ENCODE assay signal across 10 cellular contexts in genomic region chr4:118282692-118283091, GRCh38.
DNase-seq lines count a peak whose midpoint lies in the region; ATAC-seq and TF ChIP-seq lines count a peak whose summit lies in the region.
"Had no signal": no experiment of that assay in that cellular context is flagged by ENCODE, and none has a peak within 500 bp of the region (broad histone marks: within the 10 kb centered on the region; RNA-seq: fewer than 3 reads in every experiment).

No MANE protein-coding gene starts in this region.

- peaks cover 14% of the 10 kb centered on the region for H3K27me3 Mint-ChIP-seq in GM23338 (ENCODE audit: insufficient read depth, low read depth, poor library complexity)
- no peaks in the 10 kb centered on the region; the same call in 1 of the 2 replicates for H3K27me3 Mint-ChIP-seq in H9 (ENCODE audit: low read depth)

- H3K79me1 ChIP-seq in H9 (ENCODE audit: insufficient read depth, low read depth, low read length, poor library complexity, severe bottlenecking) = no peaks in the 10 kb centered on the region

- peaks cover 38% of the 10 kb centered on the region for H3K36me3 Mint-ChIP-seq in GM23338 (ENCODE audit: low read depth)
- H3K36me3 Mint-ChIP-seq in H9 (ENCODE audit: insufficient read depth in 1 of 3, low read depth in 3 of 3) = peaks cover 11 to 32% (median 21%) of the 10 kb centered on the region in 3 experiments

- H3K79me2 ChIP-seq in GM23338 (replicated peaks; ENCODE audit: insufficient read depth) (peaks cover 15% of the 10 kb centered on the region), H9 (ENCODE audit: insufficient read depth, low read length) (peaks cover 5% of the 10 kb centered on the region; the same call in 1 of the 2 replicates)

- H2BK120ac ChIP-seq in H9 (ENCODE audit: low read depth, low read length, poor library complexity, severe bottlenecking) = no peak overlapping the region

- H3K9ac ChIP-seq in H9 (ENCODE audit: extremely low read depth, insufficient read length, low read length) = no peak overlapping the region

- H4K20me1 ChIP-seq in GM23338 (replicated peaks; ENCODE audit: insufficient read depth) (peaks cover 5% of the 10 kb centered on the region; the same call in 1 of the 2 replicates), H9 (ENCODE audit: control insufficient read depth, insufficient read depth, insufficient read length) (no peaks in the 10 kb centered on the region)

- no peak overlapping the region for H2BK20ac ChIP-seq in H9 (ENCODE audit: low read depth, low read length, poor library complexity, severe bottlenecking)

- no peak overlapping the region for H2AK5ac ChIP-seq in H9 (ENCODE audit: insufficient read length, low read length)

- H4K8ac ChIP-seq in H9 (replicated peaks; ENCODE audit: insufficient read length, low read depth, low read length) = no peak overlapping the region

- peak; percentile 77 for DNase-seq in AG10803 (ENCODE audit: low read depth)
- no peak for DNase-seq in GM23338 (ENCODE audit: low spot score)
- peak; percentile 41 for DNase-seq in RWPE1 (ENCODE audit: low spot score)
- DNase-seq in fibroblast of mammary gland (ENCODE audit: low read depth) = peak; percentile 88
- no peak for DNase-seq in NCI-H2107 treated with DMSO at 0.1 percent for 48 hours (lab: John Stamatoyannopoulos, UW; ENCODE audit: unreplicated experiment)
- DNase-seq in H9 = no peak
- DNase-seq: testis had no signal

- H3T11ph ChIP-seq in H9 (ENCODE audit: low read length) = no peak overlapping the region

- H3K4me1 ChIP-seq in GM23338 (ENCODE audit: insufficient read depth) (peaks cover 20% of the 10 kb centered on the region), H9 (ENCODE audit: insufficient read depth, low read length) (no peaks in the 10 kb centered on the region)

- no peak overlapping the region for H3K18ac ChIP-seq in H9 (ENCODE audit: insufficient read length, low read depth, low read length)

- TF ChIP-seq CTCF in AG10803 (conservative IDR thresholded peaks at IDR 0.05; ENCODE audit: low read length) = no peak
- no peak for TF ChIP-seq CTCF in GM23338 (conservative IDR thresholded peaks at IDR 0.05; ENCODE audit: low read depth in 2 of 2)
- no peak for TF ChIP-seq CTCF in RWPE1 (conservative IDR thresholded peaks at IDR 0.05; ENCODE audit: low read depth)
- no peak for TF ChIP-seq CTCF in fibroblast of mammary gland (conservative IDR thresholded peaks at IDR 0.05; ENCODE audit: control insufficient read depth, insufficient read depth, low read depth, low read length)
- TF ChIP-seq CTCF in H9 (conservative IDR thresholded peaks at IDR 0.05) = no peak

- H2BK15ac ChIP-seq in H9 (ENCODE audit: low read depth, low read length) = no peak overlapping the region

- H2BK5ac ChIP-seq in H9 (ENCODE audit: insufficient read length, low read length) = no peak overlapping the region

- H3K4me3 Mint-ChIP-seq in GM23338 (no peak overlapping the region), H9 (no peak overlapping the region)

- no peak overlapping the region for H3K56ac ChIP-seq in H9 (ENCODE audit: insufficient read length, low read depth, low read length)

- H2BK12ac ChIP-seq in H9 (ENCODE audit: insufficient read length, low read depth, low read length) = no peak overlapping the region

- H3K27me3 ChIP-seq in GM23338 (ENCODE audit: insufficient read depth) (no peaks in the 10 kb centered on the region), H9 (ENCODE audit: insufficient read depth, low read length) (no peaks in the 10 kb centered on the region)
- H3K27me3 ChIP-seq: testis had no signal

- WGBS in H9 (ENCODE audit: extremely low coverage, insufficient read length, low lambda C conversion rate) = no CpG with 5 or more reads among the region's 4 CpGs

- CTCF ChIA-PET in RWPE1 (lab: Yijun Ruan, JAX) = no interaction called here

- H3K4me3 ChIP-seq in AG10803 (ENCODE audit: low read length) (no peak overlapping the region), GM23338 (no peak overlapping the region), fibroblast of mammary gland (ENCODE audit: control insufficient read depth, low read depth, low read length) (no peak overlapping the region)
- H3K4me3 ChIP-seq: skin epidermis, testis had no signal

- H3K36me3 ChIP-seq in GM23338 (ENCODE audit: insufficient read depth) = peaks cover 15% of the 10 kb centered on the region; the same call in 1 of the 2 replicates

- H3K9me3 Mint-ChIP-seq in GM23338 = peaks cover 3% of the 10 kb centered on the region; the same call in 2 of the 3 replicates
- peaks cover 0 to 2% of the 10 kb centered on the region in 2 experiments; a peak in 1 of 5 replicates for H3K9me3 Mint-ChIP-seq in H9

- peaks cover 23% of the 10 kb centered on the region for H3F3A ChIP-seq in GM23338 (replicated peaks; ENCODE audit: low read depth)

- H4K5ac ChIP-seq in H9 (ENCODE audit: insufficient read length, low read depth, low read length) = no peak overlapping the region

- H3K4me1 Mint-ChIP-seq in GM23338 (peaks cover 15% of the 10 kb centered on the region), H9 (peaks cover 16 to 27% of the 10 kb centered on the region in 2 experiments)

- H3K9me3 ChIP-seq in H9 (ENCODE audit: control insufficient read depth, low read depth, low read length) = no peaks in the 10 kb centered on the region
- H3K9me3 ChIP-seq: testis had no signal

- H3K23ac ChIP-seq in H9 (ENCODE audit: insufficient read length, low read depth, low read length) = no peak overlapping the region

- no peak overlapping the region for H3K4me2 ChIP-seq in GM23338
- no peak overlapping the region for H3K4me2 ChIP-seq in H9 (ENCODE audit: insufficient read depth, insufficient read length, low read length)

- no peaks in the 10 kb centered on the region for H3K9me2 ChIP-seq in GM23338 (ENCODE audit: insufficient read depth)

- H2AFZ ChIP-seq in GM23338 = no peak overlapping the region
- H2AFZ ChIP-seq in H9 (ENCODE audit: low read length) = no peak overlapping the region

- no peak overlapping the region for H3K14ac ChIP-seq in H9 (ENCODE audit: insufficient read depth, low read length)

- H3K27ac Mint-ChIP-seq in GM23338 (peak overlapping the region; percentile 25; the same call in 1 of the 2 replicates), H9 (peak overlapping the region in 1 of 3 experiments; percentile 0; a peak in 2 of 7 replicates)

- POLR2A ChIA-PET in RWPE1 (lab: Yijun Ruan, JAX; ENCODE audit: low non-redundant PET) = no interaction called here

- H3K27ac ChIP-seq in GM23338 (ENCODE audit: low read depth) (peak overlapping the region; percentile 68), RWPE1 (no peak overlapping the region), H9 (ENCODE audit: insufficient read length, low read depth, low read length) (no peak overlapping the region)
- H3K27ac ChIP-seq: testis had no signal

- H3K23me2 ChIP-seq in H9 (ENCODE audit: insufficient read length, low read depth, low read length, poor library complexity, severe bottlenecking) = peaks cover 7% of the 10 kb centered on the region

- H4K91ac ChIP-seq in H9 (ENCODE audit: insufficient read length, low read depth, low read length) = no peak overlapping the region

- ATAC-seq in GM23338 = no peak; the same call in 2 of the 3 replicates
- no peak for ATAC-seq in HG02642 (IDR thresholded peaks at IDR 0.05; ENCODE audit: poor library complexity, unreplicated experiment)
- ATAC-seq in HG02973 (IDR thresholded peaks at IDR 0.05; ENCODE audit: unreplicated experiment) = no peak

- H3K4ac ChIP-seq in H9 (ENCODE audit: low read depth, low read length) = no peak overlapping the region

TF ChIP-seq in GM23338, 12 proteins besides CTCF, POLR2A, EP300 and RAD21 (continues in another document):
- no peak for TF ChIP-seq EZH2 (IDR thresholded peaks at IDR 0.05; ENCODE audit: low read depth, unreplicated experiment)
- TF ChIP-seq NANOG (IDR thresholded peaks at IDR 0.05; ENCODE audit: borderline replicate concordance) = no peak
- no peak for TF ChIP-seq JUNB (IDR thresholded peaks at IDR 0.05; ENCODE audit: unreplicated experiment)
- no peak for TF ChIP-seq CREB1 (CRISPR knock-in tag; IDR thresholded peaks at IDR 0.05; ENCODE audit: low read depth)
- TF ChIP-seq POLR2AphosphoS5 (IDR thresholded peaks at IDR 0.05; ENCODE audit: low read depth) = no peak; the same call in 1 of the 2 replicates
- TF ChIP-seq ZNF331 (CRISPR knock-in tag; IDR thresholded peaks at IDR 0.05; ENCODE audit: low read depth) = no peak
- no peak for TF ChIP-seq ZNF114 (CRISPR knock-in tag; IDR thresholded peaks at IDR 0.05)
- TF ChIP-seq STAT1 (IDR thresholded peaks at IDR 0.05; ENCODE audit: unreplicated experiment) = no peak
- no peak for TF ChIP-seq ETS1 (IDR thresholded peaks at IDR 0.05)

Comparison
In these comparisons a context has a peak if more than half of its experiments do, and no peak if none do; other contexts are left out.
1. DNase-seq: peak in AG10803 (single experiment), RWPE1 (single experiment) and fibroblast of mammary gland (single experiment); none in GM23338 (single experiment), NCI-H2107 treated with DMSO at 0.1 percent for 48 hours (single experiment) and H9 (single experiment).